In the genomic region with DNA sequence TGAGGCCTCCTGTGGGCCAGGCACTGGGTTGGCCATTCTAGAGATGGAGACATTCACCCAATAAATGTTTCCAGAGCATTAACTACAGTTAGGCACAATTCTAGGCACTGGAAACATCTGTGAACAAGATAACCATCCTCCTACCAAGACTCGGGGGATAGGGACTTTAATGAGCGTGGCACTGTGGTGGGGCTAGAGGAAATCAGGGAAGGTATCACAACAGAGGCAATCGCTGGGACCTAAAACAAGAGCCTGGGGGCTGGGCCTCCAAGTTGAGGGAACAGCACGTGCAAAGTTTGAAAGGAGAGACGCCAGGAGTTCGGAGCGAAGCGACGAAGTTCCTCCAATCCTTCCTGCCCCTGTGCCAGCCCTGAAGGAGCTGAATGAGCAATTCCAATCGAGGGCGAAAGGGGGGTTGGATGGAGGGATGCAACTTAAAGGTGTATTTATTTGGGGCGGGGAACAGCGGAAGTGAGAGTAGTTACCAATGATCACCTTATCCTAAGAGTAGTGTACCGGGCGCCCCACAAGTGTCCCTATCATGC, we compare ENCODE assay signal across 8 cellular contexts. TPM values are rescaled to one million over a fixed set of nuclear protein-coding genes. Genes with fewer than 3 reads are reported as not detected.
DNase-seq lines count a peak whose midpoint lies in the region; ATAC-seq and TF ChIP-seq lines count a peak whose summit lies in the region.

No MANE protein-coding gene starts in this region.

- peaks cover 22% of the 10 kb centered on the region for H4K20me1 ChIP-seq in OCI-LY3 (ENCODE audit: insufficient read depth, low read length)

- no peak overlapping the region for H2AFZ ChIP-seq in OCI-LY3 (ENCODE audit: low read depth, low read length)

- peaks cover 42% of the 10 kb centered on the region for H3K79me2 ChIP-seq in OCI-LY3 (ENCODE audit: low read length)

- H3K27ac ChIP-seq in OCI-LY3 (ENCODE audit: low read length) (peak overlapping the region; percentile 50), esophagus (ENCODE audit: low read depth in 2 of 2, low read length in 1 of 2) (peak overlapping the region; percentile 84 to 93), prostate gland (peak overlapping the region; percentile 72 to 82)

- H3K4me3 ChIP-seq in OCI-LY3 (ENCODE audit: low read length): peak overlapping the region; percentile 97
- H3K4me3 ChIP-seq in esophagus (ENCODE audit: low read depth in 1 of 2, low read length in 2 of 2): peak overlapping the region; percentile 43 to 60
- H3K4me3 ChIP-seq in prostate gland: peak overlapping the region; percentile 41 to 63

- H3K4me1 ChIP-seq in OCI-LY3 (ENCODE audit: low read length) (peaks cover 15% of the 10 kb centered on the region), esophagus (ENCODE audit: control insufficient read depth in 2 of 2, insufficient read depth in 2 of 2, low read length in 1 of 2) (no peaks in the 10 kb centered on the region), prostate gland (replicated peaks) (peaks cover 5% of the 10 kb centered on the region)

- peak; percentile 23 for DNase-seq in prostate gland (ENCODE audit: low spot score)
- DNase-seq in UCSD-AML1 (lab: John Stamatoyannopoulos, UW; ENCODE audit: unreplicated experiment): no peak
- no peak for DNase-seq in G401 (ENCODE audit: low spot score)
- DNase-seq in NCI-H2029 treated with DMSO at 0.1 percent for 48 hours (lab: John Stamatoyannopoulos, UW): no peak

- TF ChIP-seq CTCF in OCI-LY3 (IDR thresholded peaks at IDR 0.05; ENCODE audit: low read depth, low read length) (no peak), prostate gland (IDR thresholded peaks at IDR 0.05) (no peak)

- H3K9ac ChIP-seq in OCI-LY3 (ENCODE audit: low read length): peak overlapping the region; percentile 66

- H3K27me3 ChIP-seq in OCI-LY3 (ENCODE audit: low read depth, low read length) (no peaks in the 10 kb centered on the region), esophagus (ENCODE audit: control insufficient read depth in 1 of 2, insufficient read depth in 2 of 2, low read length in 2 of 2) (no peaks in the 10 kb centered on the region), prostate gland (replicated peaks; ENCODE audit: insufficient read depth) (no peaks in the 10 kb centered on the region)

- H3K4me2 ChIP-seq in OCI-LY3 (ENCODE audit: low read length): peak overlapping the region; percentile 72

- peak; percentile 21 for ATAC-seq in GM19351 (IDR thresholded peaks at IDR 0.05; ENCODE audit: unreplicated experiment)
- no peak for ATAC-seq in HG03460 (IDR thresholded peaks at IDR 0.05; ENCODE audit: unreplicated experiment)

- no peak for TF ChIP-seq POLR2A in prostate gland (IDR thresholded peaks at IDR 0.05)

- H3K9me3 ChIP-seq in OCI-LY3 (ENCODE audit: insufficient read depth, low read length) (no peaks in the 10 kb centered on the region), esophagus (ENCODE audit: control insufficient read depth in 2 of 2, insufficient read depth in 1 of 2, low read depth in 1 of 2, low read length in 1 of 2) (no peaks in the 10 kb centered on the region), prostate gland (no peaks in the 10 kb centered on the region)

- in situ Hi-C loops in G401 (cut with HindIII; ENCODE audit: low sequenced_read_pairs): no loop called here

- WGBS in esophagus, 2 donors: 25 to 33% methylated on average over 15 of the region's 15 CpGs
- 25% methylated on average over 15 of the region's 15 CpGs for WGBS in prostate gland

- intact Hi-C loops in prostate gland (cut with DNase I): loop anchor here (10.0 kb wide), 1 partner anchor 421 kb away; no protein-coding TSS in a partner anchor

- peaks cover 42% of the 10 kb centered on the region for H3K36me3 ChIP-seq in OCI-LY3 (replicated peaks; ENCODE audit: low read depth, low read length)
- peaks cover 12 to 45% of the 10 kb centered on the region in 2 donors for H3K36me3 ChIP-seq in esophagus (ENCODE audit: control insufficient read depth in 2 of 2, insufficient read depth in 2 of 2, low read length in 1 of 2)
- peaks cover 7 to 27% of the 10 kb centered on the region in 2 donors for H3K36me3 ChIP-seq in prostate gland

RNA-seq across cellular contexts. Expression of gene POLD1, which starts 0.8 kb away (rescaled TPM):
- polyA plus RNA-seq in esophagus: 10 to 100 TPM; 27.4 to 48.3 TPM
- total RNA-seq in prostate gland: 10 to 100 TPM; 15.6 to 35.7 TPM
- 151 and 176 TPM in 2 replicates for total RNA-seq in G401 (2014; rRNA removed; shearing (Covaris generic))

RNA-seq across cellular contexts. Expression of gene NR1H2, which starts 7.1 kb away (rescaled TPM):
- 10 to 100 TPM; 50.3 to 55.0 TPM for polyA plus RNA-seq in esophagus
- total RNA-seq in prostate gland: 100 to 1,000 TPM; 110 to 129 TPM
- 33.0 and 41.4 TPM in 2 replicates for total RNA-seq in G401 (2014; rRNA removed; shearing (Covaris generic))

RNA-seq across cellular contexts. Expression of gene NAPSA, which starts 17.9 kb away (rescaled TPM):
- 1 to 10 TPM in 1 of 2 donors, under 1 TPM in 1; 0.28 to 1.5 TPM for polyA plus RNA-seq in esophagus
- 1 to 10 TPM in 1 of 2 donors, under 1 TPM in 1; 0.85 to 5.0 TPM for total RNA-seq in prostate gland
- 0.24 TPM in 1 of 2 replicates, not detected in the other for total RNA-seq in G401 (2014; rRNA removed; shearing (Covaris generic))

RNA-seq across cellular contexts. Expression of gene SPIB, which starts 35.4 kb away (rescaled TPM):
- polyA plus RNA-seq in esophagus: under 1 TPM; 0.06 to 0.22 TPM
- not detected for total RNA-seq in prostate gland
- 0.44 TPM in 1 of 2 replicates, not detected in the other for total RNA-seq in G401 (2014; rRNA removed; shearing (Covaris generic))

RNA-seq across cellular contexts. Expression of gene MYBPC2, which starts 49.3 kb away (rescaled TPM):
- under 1 TPM in 1 of 2 donors, not detected in 1; 0.12 TPM for polyA plus RNA-seq in esophagus
- total RNA-seq in prostate gland: under 1 TPM; 0.09 to 0.34 TPM
- total RNA-seq in G401 (2014; rRNA removed; shearing (Covaris generic)): 0.55 TPM in 1 of 2 replicates, not detected in the other
